20 cellular contexts compared by ENCODE assay signal in genomic region chr18:56289381-56289780, GRCh38.
"Had no signal": no experiment of that assay in that cellular context is flagged by ENCODE, and none has a peak within 500 bp of the region (broad histone marks: within the 10 kb centered on the region; RNA-seq: fewer than 3 reads in every experiment).

No MANE protein-coding gene starts in this region.

- H3K27ac Mint-ChIP-seq: activated CD4-positive, alpha-beta memory T cell treated with anti-CD3 and anti-CD28 coated beads, Interleukin-2, amount 10 ng/mL, durations not matched to agents 7 days and 5 days; activated T-helper 2 cell treated with anti-CD3 and anti-CD28 coated beads, Interferon-gamma antibody, Interleukin-2, Interleukin-4, amounts not matched to agents 10 μg/mL and 5 μg/mL and 100 μg/mL, durations not matched to agents 14 hours and 24 hours and 36 hours; naive thymus-derived CD8-positive, alpha-beta T cell; stimulated activated memory B cell treated with anti-CD40 and anti-IgM and Interleukin-4, amounts not matched to agents 10 μg/mL and 1 μg/mL and 100 μg/mL, for 72 hours; T-cell had no signal

- H3K36me3 ChIP-seq: gastrocnemius medialis, sigmoid colon, spleen, thoracic aorta, upper lobe of left lung had no signal

- H3K27me3 Mint-ChIP-seq: activated CD4-positive, alpha-beta memory T cell treated with anti-CD3 and anti-CD28 coated beads, Interleukin-2, amount 10 ng/mL, durations not matched to agents 7 days and 5 days; stimulated activated memory B cell treated with anti-CD40 and anti-IgM and Interleukin-4, amounts not matched to agents 10 μg/mL and 1 μg/mL and 100 μg/mL, for 72 hours; T-cell had no signal

- H3K9me3 Mint-ChIP-seq: activated CD4-positive, alpha-beta memory T cell treated with anti-CD3 and anti-CD28 coated beads, Interleukin-2, amount 10 ng/mL, durations not matched to agents 7 days and 5 days; activated naive CD4-positive, alpha-beta T cell treated with anti-CD3 and anti-CD28 coated beads for 36 hours; activated T-helper 2 cell treated with anti-CD3 and anti-CD28 coated beads, Interferon-gamma antibody, Interleukin-2, Interleukin-4, amounts not matched to agents 10 μg/mL and 5 μg/mL and 100 μg/mL, durations not matched to agents 14 hours and 24 hours and 36 hours; stimulated activated memory B cell treated with anti-CD40 and anti-IgM and Interleukin-4, amounts not matched to agents 10 μg/mL and 1 μg/mL and 100 μg/mL, for 72 hours; T-cell had no signal

- H3K4me1 ChIP-seq: body of pancreas, sigmoid colon had no signal

- H3K27ac ChIP-seq: body of pancreas, gastrocnemius medialis, sigmoid colon, spleen, thoracic aorta, upper lobe of left lung had no signal

- H3K4me3 ChIP-seq: body of pancreas, gastrocnemius medialis, sigmoid colon, spleen, thoracic aorta, upper lobe of left lung had no signal

- ATAC-seq: body of pancreas; naive thymus-derived CD8-positive, alpha-beta T cell; stimulated activated memory B cell treated with anti-CD40 and anti-IgM and Interleukin-4, amounts not matched to agents 10 μg/mL and 1 μg/mL and 100 μg/mL, for 72 hours; T-cell had no signal

- H3K36me3 Mint-ChIP-seq: naive thymus-derived CD8-positive, alpha-beta T cell; stimulated activated memory B cell treated with anti-CD40 and anti-IgM and Interleukin-4, amounts not matched to agents 10 μg/mL and 1 μg/mL and 100 μg/mL, for 72 hours; T-cell had no signal

- H3K9me3 ChIP-seq: body of pancreas, gastrocnemius medialis, sigmoid colon, spleen, thoracic aorta, upper lobe of left lung had no signal

- H3K4me3 Mint-ChIP-seq: activated CD4-positive, alpha-beta memory T cell treated with anti-CD3 and anti-CD28 coated beads, Interleukin-2, amount 10 ng/mL, durations not matched to agents 7 days and 5 days; activated naive CD4-positive, alpha-beta T cell treated with anti-CD3 and anti-CD28 coated beads for 36 hours; naive thymus-derived CD8-positive, alpha-beta T cell; stimulated activated memory B cell treated with anti-CD40 and anti-IgM and Interleukin-4, amounts not matched to agents 10 μg/mL and 1 μg/mL and 100 μg/mL, for 72 hours; T-cell had no signal

- H3K4me1 Mint-ChIP-seq: activated CD4-positive, alpha-beta memory T cell treated with anti-CD3 and anti-CD28 coated beads, Interleukin-2, amount 10 ng/mL, durations not matched to agents 7 days and 5 days had no signal

- H3K27me3 ChIP-seq: body of pancreas, gastrocnemius medialis, sigmoid colon, spleen, upper lobe of left lung had no signal

- DNase-seq: activated CD4-positive, alpha-beta memory T cell treated with anti-CD3 and anti-CD28 coated beads, Interleukin-2, amount 10 ng/mL, durations not matched to agents 7 days and 5 days; activated CD4-positive, alpha-beta T cell treated with anti-CD3 and anti-CD28 coated beads for 48 hours; activated CD4-positive, CD25-positive, alpha-beta regulatory T cell; activated naive CD4-positive, alpha-beta T cell treated with anti-CD3 and anti-CD28 coated beads for 36 hours; activated T-cell treated with anti-CD3 and anti-CD28 coated beads, Interleukin-2, amount 50 U/mL, for 1 hour; body of pancreas; caudate nucleus; erythroblast; gastrocnemius medialis; head of caudate nucleus; mesendoderm; naive thymus-derived CD8-positive, alpha-beta T cell; sigmoid colon; spleen; stimulated activated CD4-positive, alpha-beta T cell treated with anti-CD3 and anti-CD28 coated beads, Interleukin-4, amount 100 ng/mL, for 4 hours; T-cell; upper lobe of left lung had no signal
